ENCODE assay signal across 20 cellular contexts in the genomic region with DNA sequence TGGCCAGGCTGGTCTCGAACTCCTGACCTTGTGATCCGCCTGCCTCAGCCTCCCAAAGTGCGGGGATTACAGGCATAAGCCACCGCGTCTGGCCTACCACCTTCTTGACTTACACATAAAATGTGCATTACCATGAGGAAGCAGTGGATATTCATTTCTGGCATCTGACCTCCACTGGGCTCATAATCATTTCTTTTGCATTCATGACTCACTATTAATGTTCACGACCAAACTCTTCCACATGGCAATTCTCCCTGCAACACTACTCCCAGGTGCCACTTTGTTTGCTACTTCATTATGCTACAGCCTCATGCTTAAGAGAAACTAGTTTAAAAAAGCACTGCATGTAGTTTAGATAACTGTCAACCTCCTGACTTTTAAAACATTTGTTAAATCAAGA. TPM values are rescaled to one million over a fixed set of nuclear protein-coding genes. Genes with fewer than 3 reads are reported as not detected.
DNase-seq lines count a peak whose midpoint lies in the region; ATAC-seq, FAIRE-seq and TF ChIP-seq lines count a peak whose summit lies in the region.
"Had no signal": no experiment of that assay in that cellular context is flagged by ENCODE, and none has a peak within 500 bp of the region (broad histone marks: within the 10 kb centered on the region; RNA-seq: fewer than 3 reads in every experiment).

No MANE protein-coding gene starts in this region.

- H3K79me2 ChIP-seq in GM23248 (ENCODE audit: insufficient read depth), result no peaks in the 10 kb centered on the region
- no peaks in the 10 kb centered on the region for H3K79me2 ChIP-seq in smooth muscle cell (ENCODE audit: low read depth)

- in situ Hi-C loops in GM23248 (cut with MboI), result no loop called here

- H3K9me2 ChIP-seq in GM23248 (ENCODE audit: insufficient read depth), result no peaks in the 10 kb centered on the region

- H3K4me1 ChIP-seq in GM23248 (ENCODE audit: insufficient read depth) (no peaks in the 10 kb centered on the region), smooth muscle cell (ENCODE audit: low read depth) (no peaks in the 10 kb centered on the region)
- H3K4me1 ChIP-seq: BE2C had no signal

- no peak for FAIRE-seq in RCC 7860 (lab: Jason Lieb, UNC)
- FAIRE-seq: A204.1, D721Med, GM12892 had no signal

- H3K27ac ChIP-seq in GM23248 (no peak overlapping the region), smooth muscle cell (ENCODE audit: low read depth) (peak overlapping the region; percentile 89)
- H3K27ac ChIP-seq: C4-2B, HL-60 had no signal

- DNase-seq in GM23248 (peak; percentile 10), RCC 7860 (ENCODE audit: low spot score) (peak; percentile 24), smooth muscle cell (lab: John Stamatoyannopoulos, UW; ENCODE audit: unreplicated experiment) (no peak), retina (no peak), NCI-H526 treated with DMSO at 0.1 percent for 48 hours (lab: John Stamatoyannopoulos, UW) (no peak)
- DNase-seq: BE2C; CD8-positive, alpha-beta T cell; COR-L47; DMS153; DND-41; GDM1; HCEC 1CT; HFFc6 had no signal

- no peaks in the 10 kb centered on the region for H4K20me1 ChIP-seq in GM23248 (ENCODE audit: insufficient read depth)
- no peaks in the 10 kb centered on the region for H4K20me1 ChIP-seq in smooth muscle cell (ENCODE audit: low read depth)

- whole genome bisulfite sequencing in GM23248 (ENCODE audit: low coverage in 1 of 2, low lambda C conversion rate in 2 of 2, missing lambda C conversion rate in 2 of 2), 2 experiments, result 71 to 83% methylated on average over 6 of the region's 6 CpGs
- WGBS in smooth muscle cell (ENCODE audit: low lambda C conversion rate), result 91% methylated on average over 6 of the region's 6 CpGs

- TF ChIP-seq CTCF in smooth muscle cell (IDR thresholded peaks at IDR 0.05; ENCODE audit: borderline replicate concordance, insufficient read depth, poor library complexity, severe bottlenecking), result no peak

- H2AFZ ChIP-seq in GM23248 (no peak overlapping the region), smooth muscle cell (ENCODE audit: low read depth) (no peak overlapping the region)

- H3K36me3 ChIP-seq in GM23248 (ENCODE audit: low read depth) (no peaks in the 10 kb centered on the region), smooth muscle cell (ENCODE audit: low read depth) (no peaks in the 10 kb centered on the region)
- H3K36me3 ChIP-seq: BE2C had no signal

- H3F3A ChIP-seq in GM23248 (ENCODE audit: insufficient read depth) (no peaks in the 10 kb centered on the region), smooth muscle cell (ENCODE audit: low read depth) (peaks cover 3% of the 10 kb centered on the region)

- H3K9ac ChIP-seq in GM23248, result no peak overlapping the region
- no peak overlapping the region for H3K9ac ChIP-seq in smooth muscle cell (ENCODE audit: low read depth)

- H3K27me3 ChIP-seq in GM23248 (replicated peaks; ENCODE audit: insufficient read depth) (no peaks in the 10 kb centered on the region), smooth muscle cell (ENCODE audit: low read depth) (no peaks in the 10 kb centered on the region)
- H3K27me3 ChIP-seq: BE2C had no signal

- no peak overlapping the region for H3K4me3 ChIP-seq in GM23248
- H3K4me3 ChIP-seq in smooth muscle cell, result no peak overlapping the region

- H3K9me3 ChIP-seq in GM23248 (ENCODE audit: low read depth), result no peaks in the 10 kb centered on the region
- H3K9me3 ChIP-seq in smooth muscle cell (replicated peaks; ENCODE audit: low read depth), result no peaks in the 10 kb centered on the region
- H3K9me3 ChIP-seq: BE2C had no signal

- no peak overlapping the region for H3K4me2 ChIP-seq in GM23248 (ENCODE audit: unreplicated experiment)
- H3K4me2 ChIP-seq in smooth muscle cell, result no peak overlapping the region

- ATAC-seq in esophagus mucosa, result peak; percentile 26
- no peak for ATAC-seq in GM21786 (IDR thresholded peaks at IDR 0.05; ENCODE audit: unreplicated experiment)
- ATAC-seq: CD8-positive, alpha-beta T cell had no signal

RNA-seq across cellular contexts. Expression of a gene that starts 22.7 kb away (rescaled TPM):
- not detected in 2 replicates for total RNA-seq in GM23248 (2014; rRNA removed; shearing (Covaris generic))
- 0.09 TPM in 1 of 2 replicates, not detected in the other for polyA plus RNA-seq in GM23248 (2016; fragmentation: Nextera tagmentation; extraction: Ambion mirVana)
- total RNA-seq in esophagus mucosa, result 15.0 TPM
- 7.5 and 13.7 TPM in 2 replicates for total RNA-seq in smooth muscle cell
- polyA plus RNA-seq in smooth muscle cell, result 1.5 and 3.0 TPM in 2 replicates
- total RNA-seq: HFFc6 had no signal

Comparison
In these comparisons a context has a peak if more than half of its experiments do, and no peak if none do; other contexts are left out.
1. DNase-seq: peak in GM23248 (single experiment) and RCC 7860 (single experiment); none in smooth muscle cell (single experiment), retina (single experiment) and NCI-H526 treated with DMSO at 0.1 percent for 48 hours (single experiment).